26 cellular contexts compared by ENCODE assay signal in genomic region chr7:10312942-10313341, GRCh38.
"Had no signal": no experiment of that assay in that cellular context is flagged by ENCODE, and none has a peak within 500 bp of the region (broad histone marks: within the 10 kb centered on the region; RNA-seq: fewer than 3 reads in every experiment).

No MANE protein-coding gene starts in this region.

- H3K4me1 ChIP-seq: colonic mucosa, esophagus squamous epithelium, gastrocnemius medialis, heart right ventricle, left lung, lower lobe of right lung had no signal

- DNase-seq: colonic mucosa; cortex of kidney; effector CD8-positive, alpha-beta T cell; effector memory CD8-positive, alpha-beta T cell; endodermal cell; erythroblast; esophagus squamous epithelium; foreskin fibroblast; foreskin melanocyte; gastrocnemius medialis; glutamatergic neuron; head of caudate nucleus; heart right ventricle; hippocampal formation; left cardiac atrium; left lung; left ventricle myocardium superior; lower lobe of right lung; mesenchymal stem cell; mucosa of descending colon; naive B cell had no signal

- H3K4me3 ChIP-seq: colonic mucosa, esophagus squamous epithelium, gastrocnemius medialis, heart right ventricle, left lung, lower lobe of right lung, mucosa of descending colon had no signal

- H3K9me3 ChIP-seq: colonic mucosa, esophagus squamous epithelium, gastrocnemius medialis, lower lobe of right lung had no signal

- H3K27ac ChIP-seq: colonic mucosa, epithelial cell of prostate, esophagus squamous epithelium, gastrocnemius medialis, heart right ventricle, left lung, lower lobe of right lung had no signal

- FAIRE-seq: endometrium, islet of Langerhans, keratinocyte had no signal

- ATAC-seq: effector memory CD8-positive, alpha-beta T cell; esophagus mucosa; gastrocnemius medialis; heart right ventricle; left cardiac atrium; left lung; left ventricle myocardium superior; lower lobe of right lung; mucosa of descending colon had no signal

- H3K27me3 ChIP-seq: colonic mucosa, esophagus squamous epithelium, gastrocnemius medialis, heart right ventricle, left lung had no signal

- H3K36me3 ChIP-seq: colonic mucosa, esophagus squamous epithelium, gastrocnemius medialis, heart right ventricle, left lung, lower lobe of right lung had no signal
